16 cellular contexts compared by ENCODE assay signal in genomic region chr20:1648101-1648500, GRCh38. TPM values are rescaled to one million over a fixed set of nuclear protein-coding genes. Genes with fewer than 3 reads are reported as not detected.
"Had no signal": no experiment of that assay in that cellular context is flagged by ENCODE, and none has a peak within 500 bp of the region (broad histone marks: within the 10 kb centered on the region; RNA-seq: fewer than 3 reads in every experiment).

No MANE protein-coding gene starts in this region.

- H3K27me3 ChIP-seq: pancreas had no signal

- FAIRE-seq: pancreas, urothelium cell line had no signal

- H3K27ac ChIP-seq: neural progenitor cell, pancreas, SK-N-MC had no signal

- DNase-seq: activated B cell treated with CpG ODN at 0.5 μM for 24 hours; activated gamma-delta T cell treated with Interleukin-2 at 50 U/mL for 16 hours; anterior cingulate cortex; endodermal cell; erythroblast; hypothalamus; pancreas; stimulated activated CD4-positive, alpha-beta T cell treated with anti-CD3 and anti-CD28 coated beads, Interleukin-4, amount 100 ng/mL, for 1 hour; stimulated activated CD8-positive, alpha-beta memory T cell treated with anti-CD3 and anti-CD28 coated beads, Interleukin-4, amount 100 ng/mL, for 48 hours had no signal

- H3K9ac ChIP-seq: neural progenitor cell had no signal

- H3K9me3 Mint-ChIP-seq: activated B cell treated with CpG ODN at 0.5 μM for 24 hours, endodermal cell, neural progenitor cell had no signal

- H2AFZ ChIP-seq: neural progenitor cell had no signal

- H3K4me1 Mint-ChIP-seq: endodermal cell, neural progenitor cell had no signal

- H3K4me2 ChIP-seq: neural progenitor cell had no signal

- ATAC-seq: pancreas had no signal

- H3K4me1 ChIP-seq: neural progenitor cell, pancreas had no signal

- H3K36me3 Mint-ChIP-seq: neural progenitor cell had no signal

- H3K4me3 Mint-ChIP-seq: activated B cell treated with CpG ODN at 0.5 μM for 24 hours, endodermal cell, neural progenitor cell had no signal

- H3K9me3 ChIP-seq: pancreas had no signal

- H3K27ac Mint-ChIP-seq: activated B cell treated with CpG ODN at 0.5 μM for 24 hours, endodermal cell, neural progenitor cell had no signal

- H3K36me3 ChIP-seq: neural progenitor cell, pancreas had no signal

- H3K4me3 ChIP-seq: neural progenitor cell, pancreas, SK-N-MC had no signal

RNA-seq across cellular contexts. Expression of gene SIRPG, which starts 9.5 kb away (rescaled TPM):
- total RNA-seq: activated B cell treated with CpG ODN at 0.5 μM for 24 hours, cerebellum, dermis microvascular lymphatic vessel endothelial cell, endodermal cell, glomerular endothelial cell, mesenteric fat pad had no signal
